ENCODE assay signal across 13 cellular contexts in genomic region chr9:85603920-85604319, GRCh38.
DNase-seq lines count a peak whose midpoint lies in the region; ATAC-seq lines count a peak whose summit lies in the region.
"Had no signal": no experiment of that assay in that cellular context is flagged by ENCODE, and none has a peak within 500 bp of the region (broad histone marks: within the 10 kb centered on the region; RNA-seq: fewer than 3 reads in every experiment).

No MANE protein-coding gene starts in this region.

- DNase-seq in EH (ENCODE audit: low read depth): peak; percentile 17
- DNase-seq in M059J (ENCODE audit: low read depth): peak; percentile 3
- DNase-seq in left lobe of liver (ENCODE audit: low spot score): no peak
- peak; percentile 9 for DNase-seq in renal cortical epithelial cell (ENCODE audit: low read depth)
- no peak for DNase-seq in H4 (ENCODE audit: low spot score)
- DNase-seq in iPS-NIHi7 (ENCODE audit: extremely low spot score): no peak
- DNase-seq: ACHN; CD4-positive, CD25-positive, alpha-beta regulatory T cell; DMS53; H7 had no signal

- peak; percentile 39 for ATAC-seq in left lobe of liver
- no peak for ATAC-seq in HG03521 (IDR thresholded peaks at IDR 0.05; ENCODE audit: unreplicated experiment)
- ATAC-seq: GM12878, HepG2 had no signal

Comparison
In these comparisons a context has a peak if more than half of its experiments do, and no peak if none do; other contexts are left out.
1. DNase-seq: peak in EH (single experiment), M059J (single experiment) and renal cortical epithelial cell (single experiment); none in left lobe of liver (single experiment), H4 (single experiment) and iPS-NIHi7 (single experiment).